ENCODE assay signal across 9 cellular contexts in genomic region chr7:85750454-85750949, GRCh38.
DNase-seq lines count a peak whose midpoint lies in the region; ATAC-seq lines count a peak whose summit lies in the region.
"Had no signal": no experiment of that assay in that cellular context is flagged by ENCODE, and none has a peak within 500 bp of the region (broad histone marks: within the 10 kb centered on the region; RNA-seq: fewer than 3 reads in every experiment).

No MANE protein-coding gene starts in this region.

- DNase-seq in DMS 273 (lab: John Stamatoyannopoulos, UW; ENCODE audit: unreplicated experiment) (peak; percentile 80), DMS 273 treated with DMSO at 0.1 percent for 48 hours (lab: John Stamatoyannopoulos, UW) (no peak), NCI-H69 (lab: John Stamatoyannopoulos, UW) (peak; percentile 63), cerebellar cortex (ENCODE audit: low spot score) (peak; percentile 10), mesenchymal stem cell (peak; percentile 57), immature natural killer cell (no peak)
- DNase-seq: activated naive CD8-positive, alpha-beta T cell treated with anti-CD3 and anti-CD28 coated beads, Interleukin-2, amount 10 ng/mL, durations not matched to agents 7 days and 5 days had no signal

- no peak overlapping the region for H3K4me3 Mint-ChIP-seq in immature natural killer cell
- H3K4me3 Mint-ChIP-seq: activated naive CD8-positive, alpha-beta T cell treated with anti-CD3 and anti-CD28 coated beads, Interleukin-2, amount 10 ng/mL, durations not matched to agents 7 days and 5 days had no signal

- H3K36me3 ChIP-seq in mesenchymal stem cell (ENCODE audit: control insufficient read depth in 1 of 2, insufficient read depth in 2 of 2, low read depth in 1 of 2, low read length in 2 of 2) = peaks cover 0 to 3% of the 10 kb centered on the region in 2 experiments

- H3K9ac ChIP-seq in mesenchymal stem cell (ENCODE audit: low read length) = no peak overlapping the region

- peaks cover 15% of the 10 kb centered on the region for H3K9me3 ChIP-seq in mesenchymal stem cell (ENCODE audit: control insufficient read depth, low read length)

- peaks cover 8 to 69% (median 38%) of the 10 kb centered on the region in 6 donors for H3K9me3 Mint-ChIP-seq in immature natural killer cell

- H2BK120ac ChIP-seq in mesenchymal stem cell (ENCODE audit: low read depth, low read length) = no peak overlapping the region

- H3K23ac ChIP-seq in mesenchymal stem cell (ENCODE audit: low read length in 2 of 2) = no peak overlapping the region

- H2BK12ac ChIP-seq in mesenchymal stem cell (ENCODE audit: low read length in 2 of 2) = no peak overlapping the region

- no peaks in the 10 kb centered on the region for H3K79me1 ChIP-seq in mesenchymal stem cell (replicated peaks; ENCODE audit: low read length, poor library complexity, severe bottlenecking)

- no peak overlapping the region for H4K8ac ChIP-seq in mesenchymal stem cell (ENCODE audit: low read length)

- H3K18ac ChIP-seq in mesenchymal stem cell (ENCODE audit: low read depth in 1 of 2, low read length in 2 of 2) = no peak overlapping the region

- H3K27ac Mint-ChIP-seq in immature natural killer cell = no peak overlapping the region
- H3K27ac Mint-ChIP-seq: activated naive CD8-positive, alpha-beta T cell treated with anti-CD3 and anti-CD28 coated beads, Interleukin-2, amount 10 ng/mL, durations not matched to agents 7 days and 5 days had no signal

- H4K91ac ChIP-seq in mesenchymal stem cell (ENCODE audit: low read length) = no peak overlapping the region

- H3K4me1 ChIP-seq in mesenchymal stem cell (ENCODE audit: control insufficient read depth, insufficient read depth, low read depth, low read length) = peaks cover 2% of the 10 kb centered on the region

- ATAC-seq in GM19025 (IDR thresholded peaks at IDR 0.05; ENCODE audit: low read depth, unreplicated experiment) (peak; percentile 93), HG03060 (IDR thresholded peaks at IDR 0.05; ENCODE audit: low read depth, unreplicated experiment) (peak; percentile 98)

- 18% methylated on average over 14 of the region's 14 CpGs for WGBS in mesenchymal stem cell

- no peak overlapping the region for H3K27ac ChIP-seq in mesenchymal stem cell (ENCODE audit: low read length, poor library complexity, severe bottlenecking)

- no peak overlapping the region for H2AFZ ChIP-seq in mesenchymal stem cell (ENCODE audit: low read depth, low read length)

- H3K4me1 Mint-ChIP-seq in immature natural killer cell = no peaks in the 10 kb centered on the region
- H3K4me1 Mint-ChIP-seq: activated naive CD8-positive, alpha-beta T cell treated with anti-CD3 and anti-CD28 coated beads, Interleukin-2, amount 10 ng/mL, durations not matched to agents 7 days and 5 days had no signal

- no peak overlapping the region for H2AK5ac ChIP-seq in mesenchymal stem cell (ENCODE audit: low read length, severe bottlenecking)

- H2BK15ac ChIP-seq in mesenchymal stem cell (ENCODE audit: low read depth, poor library complexity, severe bottlenecking) = peak overlapping the region; percentile 54

- no peak overlapping the region for H2BK5ac ChIP-seq in mesenchymal stem cell (ENCODE audit: low read depth, low read length, poor library complexity, severe bottlenecking)

- no peak overlapping the region for H3K4me2 ChIP-seq in mesenchymal stem cell (ENCODE audit: low read length, poor library complexity, severe bottlenecking)

- H3K4ac ChIP-seq in mesenchymal stem cell (ENCODE audit: low read depth in 1 of 2, low read length in 2 of 2) = peak overlapping the region in 1 of 2 experiments; percentile 2

- H3K27me3 ChIP-seq in mesenchymal stem cell (ENCODE audit: control insufficient read depth in 1 of 2, insufficient read depth in 1 of 2, low read length in 2 of 2) = no peaks in the 10 kb centered on the region

- no peak overlapping the region for H3K14ac ChIP-seq in mesenchymal stem cell (ENCODE audit: low read length in 2 of 2)

- peaks cover 0 to 5% (median 4%) of the 10 kb centered on the region in 3 donors for H3K36me3 Mint-ChIP-seq in immature natural killer cell
- H3K36me3 Mint-ChIP-seq: activated naive CD8-positive, alpha-beta T cell treated with anti-CD3 and anti-CD28 coated beads, Interleukin-2, amount 10 ng/mL, durations not matched to agents 7 days and 5 days had no signal

- no peak overlapping the region for H3K4me3 ChIP-seq in mesenchymal stem cell (ENCODE audit: insufficient read depth in 1 of 2, low read depth in 1 of 2, low read length in 2 of 2)

- H3K27me3 Mint-ChIP-seq in immature natural killer cell (ENCODE audit: low read depth in 3 of 3) = peaks cover 0 to 5% (median 3%) of the 10 kb centered on the region in 3 donors
- H3K27me3 Mint-ChIP-seq: activated naive CD8-positive, alpha-beta T cell treated with anti-CD3 and anti-CD28 coated beads, Interleukin-2, amount 10 ng/mL, durations not matched to agents 7 days and 5 days had no signal

Comparison
In these comparisons a context has a peak if more than half of its experiments do, and no peak if none do; other contexts are left out.
1. DNase-seq: peak in DMS 273 (single experiment), NCI-H69 (single experiment), cerebellar cortex (single experiment) and mesenchymal stem cell (single experiment); none in DMS 273 treated with DMSO at 0.1 percent for 48 hours (single experiment) and immature natural killer cell (0 of 3).